In genomic region chr5:112793201-112793600, GRCh38 we compare ENCODE assay signal across 1 cellular context.
TF ChIP-seq lines count a peak whose summit lies in the region.

No MANE protein-coding gene starts in this region.

TF ChIP-seq in H1, 55 proteins besides CTCF, POLR2A, EP300 and RAD21:
- no peak for TF ChIP-seq RFX5 (IDR thresholded peaks at IDR 0.05; ENCODE audit: borderline replicate concordance, low read depth, low read length)
- TF ChIP-seq ZNF274 (IDR thresholded peaks at IDR 0.05; ENCODE audit: borderline replicate concordance, extremely low read depth, low read length): no peak
- no peak for TF ChIP-seq YY1 (IDR thresholded peaks at IDR 0.05; ENCODE audit: low read depth, low read length)
- no peak for TF ChIP-seq CHD2 (IDR thresholded peaks at IDR 0.05; ENCODE audit: low read length)
- no peak for TF ChIP-seq CTBP2 (IDR thresholded peaks at IDR 0.05; ENCODE audit: borderline replicate concordance, insufficient read depth, insufficient read length, low read length)
- no peak for TF ChIP-seq RXRA (IDR thresholded peaks at IDR 0.05; ENCODE audit: insufficient read depth, low read depth, low read length)
- no peak for TF ChIP-seq PHF8 (conservative IDR thresholded peaks at IDR 0.05; ENCODE audit: low read depth, low read length)
- no peak for TF ChIP-seq EGR1 (IDR thresholded peaks at IDR 0.05; ENCODE audit: borderline replicate concordance, low read depth, low read length)
- TF ChIP-seq TAF1 (IDR thresholded peaks at IDR 0.05; ENCODE audit: low read depth, low read length): no peak
- TF ChIP-seq TCF12 (IDR thresholded peaks at IDR 0.05; ENCODE audit: low read depth, low read length): no peak
- no peak for TF ChIP-seq NRF1 (IDR thresholded peaks at IDR 0.05; ENCODE audit: low read depth, low read length)
- TF ChIP-seq SAP30 (IDR thresholded peaks at IDR 0.05; ENCODE audit: insufficient read depth, insufficient replicate concordance, low read length): no peak
- no peak for TF ChIP-seq TEAD4 (IDR thresholded peaks at IDR 0.05; ENCODE audit: low read depth, low read length)
- no peak for TF ChIP-seq CHD7 (IDR thresholded peaks at IDR 0.05; ENCODE audit: insufficient replicate concordance, low read length)
- TF ChIP-seq SP1 (IDR thresholded peaks at IDR 0.05; ENCODE audit: low read depth, low read length): no peak
- TF ChIP-seq SUZ12 (IDR thresholded peaks at IDR 0.05; ENCODE audit: low read length): no peak
